ENCODE assay signal across 9 cellular contexts in genomic region chrX:30865020-30865419, GRCh38. TPM values are rescaled to one million over a fixed set of nuclear protein-coding genes. Genes with fewer than 3 reads are reported as not detected.
DNase-seq lines count a peak whose midpoint lies in the region; ATAC-seq and TF ChIP-seq lines count a peak whose summit lies in the region.
"Had no signal": no experiment of that assay in that cellular context is flagged by ENCODE, and none has a peak within 500 bp of the region (broad histone marks: within the 10 kb centered on the region; RNA-seq: fewer than 3 reads in every experiment).

No MANE protein-coding gene starts in this region.

- no peak overlapping the region for H3K4me3 Mint-ChIP-seq in memory B cell

- peak overlapping the region; percentile 14 for H3K27ac Mint-ChIP-seq in memory B cell

- H3K27me3 ChIP-seq in H7 (ENCODE audit: control insufficient read depth, insufficient read depth, low read length) (no peaks in the 10 kb centered on the region), spleen (replicated peaks in 1 of 7) (no peaks in the 10 kb centered on the region)
- H3K27me3 ChIP-seq: heart right ventricle had no signal

- peak overlapping the region in 4 of 8 donors; percentile 40 to 60 (median 48) for H3K27ac ChIP-seq in spleen

- no peaks in the 10 kb centered on the region for H3K4me1 Mint-ChIP-seq in memory B cell

- no peak for TF ChIP-seq CTCF in spleen (IDR thresholded peaks at IDR 0.05 in 8 of 11, conservative IDR thresholded peaks at IDR 0.05 in 3 of 11)

- peak; percentile 43 for ATAC-seq in memory B cell (ENCODE audit: low read depth)

- intact Hi-C loops in spleen (cut with DNase I; ENCODE audit: low total_unique reads), result no loop called here

- H3K4me1 ChIP-seq in spleen, result peaks cover 0 to 10% (median 3%) of the 10 kb centered on the region in 6 donors

- WGBS in spleen, 5 donors, result 52 to 90% (median 69%) methylated on average over 3 of the region's 3 CpGs

- H3K36me3 Mint-ChIP-seq in memory B cell, result peaks cover 6% of the 10 kb centered on the region

- no peak for TF ChIP-seq POLR2A in spleen (IDR thresholded peaks at IDR 0.05)

- no peaks in the 10 kb centered on the region for H3K27me3 Mint-ChIP-seq in memory B cell

- DNase-seq in DMS 273 (lab: John Stamatoyannopoulos, UW; ENCODE audit: unreplicated experiment) (peak; percentile 30), DMS 273 treated with DMSO at 0.1 percent for 48 hours (lab: John Stamatoyannopoulos, UW) (no peak), H7 (peak; percentile 22), memory B cell (ENCODE audit: low spot score in 2 of 2) (no peak), germinal center (ENCODE audit: low spot score) (no peak), spleen (no peak), epidermal melanocyte (ENCODE audit: insufficient read length, low spot score) (no peak)
- DNase-seq in activated CD4-positive, alpha-beta T cell treated with anti-CD3 and anti-CD28 coated beads, Interleukin-2, amount 50 U/mL, for 1 hour, result peak; percentile 2
- DNase-seq: heart right ventricle had no signal

- H3K36me3 ChIP-seq in H7 (replicated peaks; ENCODE audit: control insufficient read depth, insufficient read depth, low read length), result no peaks in the 10 kb centered on the region
- peaks cover 0 to 22% (median 0%) of the 10 kb centered on the region in 6 donors for H3K36me3 ChIP-seq in spleen

- H3K9me3 Mint-ChIP-seq in memory B cell, result no peaks in the 10 kb centered on the region

- H3K4me3 ChIP-seq in H7 (ENCODE audit: insufficient read depth, low read depth, low read length) (no peak overlapping the region), spleen (no peak overlapping the region)
- H3K4me3 ChIP-seq: heart right ventricle had no signal

- H3K9me3 ChIP-seq in spleen, result no peaks in the 10 kb centered on the region
- H3K9me3 ChIP-seq: heart right ventricle had no signal

RNA-seq across cellular contexts. Expression of gene TAB3, which starts 24.0 kb away (rescaled TPM):
- total RNA-seq in H7 (2014; rRNA removed; shearing (Covaris generic)), result 9.9 and 11.5 TPM in 2 replicates
- total RNA-seq in spleen, result 10 to 100 TPM; 17.7 to 52.5 (median 23.8) TPM
- polyA plus RNA-seq in spleen, result 1 to 10 TPM; 5.5 to 7.3 (median 6.8) TPM

Comparison
In these comparisons a context has a peak if more than half of its experiments do, and no peak if none do; other contexts are left out.
1. DNase-seq: peak in DMS 273 (single experiment), H7 (single experiment) and activated CD4-positive, alpha-beta T cell treated with anti-CD3 and anti-CD28 coated beads, Interleukin-2, amount 50 U/mL, for 1 hour (single experiment); none in DMS 273 treated with DMSO at 0.1 percent for 48 hours (single experiment), memory B cell (0 of 2), germinal center (single experiment), spleen (single experiment) and epidermal melanocyte (single experiment).